9 cellular contexts compared by ENCODE assay signal in the genomic region with DNA sequence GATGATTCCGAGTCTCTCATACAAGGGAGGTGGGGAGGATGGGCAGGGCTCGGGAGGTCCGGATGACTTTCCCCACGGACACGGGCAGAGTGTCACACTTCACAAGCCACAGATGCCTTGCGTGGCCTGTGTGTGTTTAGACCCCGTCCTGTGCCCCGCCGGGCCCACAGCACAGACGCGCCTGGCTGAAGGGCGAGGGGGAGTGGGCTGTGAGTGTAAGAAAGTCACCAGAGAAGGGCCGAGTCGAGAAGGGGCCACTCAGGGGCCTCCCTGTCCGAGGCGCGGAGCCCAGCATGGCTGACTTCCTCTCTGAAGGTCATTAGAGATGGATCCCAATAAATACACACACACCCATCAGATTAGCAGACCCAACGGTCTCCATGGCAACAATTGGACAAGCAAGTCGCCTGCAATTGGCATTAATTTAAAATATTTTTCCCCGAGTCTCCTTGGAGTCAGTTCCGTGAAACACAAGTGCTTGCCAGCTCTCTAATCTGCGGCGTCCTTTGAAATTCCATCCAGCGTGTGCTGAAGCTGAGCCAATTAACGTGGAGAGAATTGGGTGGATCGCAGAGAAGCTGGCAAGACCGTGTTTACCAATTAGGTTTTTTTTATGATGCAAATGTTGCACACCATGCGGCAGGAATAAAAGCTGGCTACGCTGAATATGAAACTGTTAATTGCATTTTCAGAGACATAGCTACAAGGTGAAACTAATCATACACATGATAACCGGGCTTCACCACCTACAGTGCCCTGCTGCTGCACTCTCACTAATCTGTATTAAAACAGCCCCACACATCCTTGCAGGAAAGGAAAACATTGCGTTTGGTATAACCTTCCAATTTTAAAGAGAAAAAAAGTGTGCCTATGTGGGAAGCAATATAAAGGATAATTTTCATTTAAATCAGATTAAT.
A peak's percentile ranks its signal among the peaks of the same experiment; 100 is the strongest.
DNase-seq lines count a peak whose midpoint lies in the region; ATAC-seq and TF ChIP-seq lines count a peak whose summit lies in the region.
"Had no signal": no experiment of that assay in that cellular context is flagged by ENCODE, and none has a peak within 500 bp of the region (broad histone marks: within the 10 kb centered on the region; RNA-seq: fewer than 3 reads in every experiment).

No MANE protein-coding gene starts in this region.

- H3K9me3 ChIP-seq in suprapubic skin, result no peaks in the 10 kb centered on the region

- no peak for TF ChIP-seq EP300 in suprapubic skin (IDR thresholded peaks at IDR 0.05)

- peaks cover 8% of the 10 kb centered on the region for H3K27me3 Mint-ChIP-seq in WTC11 (ENCODE audit: low read depth)

- DNase-seq in NCI-H1694 treated with DMSO at 0.1 percent for 48 hours (lab: John Stamatoyannopoulos, UW) (peak; percentile 62), WTC11 (ENCODE audit: low spot score) (no peak), kidney tubule cell (ENCODE audit: low spot score) (peak; percentile 6), suprapubic skin (ENCODE audit: low spot score in 2 of 2) (peak; percentile 51 to 70), COLO829 (ENCODE audit: low spot score) (no peak), SHP77 (lab: John Stamatoyannopoulos, UW) (no peak)
- DNase-seq in stimulated activated naive CD4-positive, alpha-beta T cell (lab: John Stamatoyannopoulos, UW), result no peak
- DNase-seq: natural killer cell had no signal

- TF ChIP-seq CTCF in WTC11 (IDR thresholded peaks at IDR 0.05) (no peak), suprapubic skin (IDR thresholded peaks at IDR 0.05) (no peak)

- H3K27me3 ChIP-seq in suprapubic skin, result peaks cover 8% of the 10 kb centered on the region

- peaks cover 15% of the 10 kb centered on the region; the same call in 1 of the 2 replicates for H3K36me3 Mint-ChIP-seq in WTC11
- H3K36me3 Mint-ChIP-seq: activated naive CD4-positive, alpha-beta T cell treated with anti-CD3 and anti-CD28 coated beads, Interleukin-2, amount 50 U/mL, for 72 hours; natural killer cell had no signal

- H3K4me1 ChIP-seq in suprapubic skin, result peaks cover 21% of the 10 kb centered on the region

- CTCF ChIA-PET in WTC11 (lab: Charles Lee), result interaction anchor here (1.2 kb wide), 1 partner anchor 18 kb away, joined by 4 read pairs; no protein-coding TSS in a partner anchor

- no peak overlapping the region for H3K27ac ChIP-seq in suprapubic skin

- peaks cover 18% of the 10 kb centered on the region for H3K4me1 Mint-ChIP-seq in WTC11
- H3K4me1 Mint-ChIP-seq: natural killer cell had no signal

- H3K4me3 ChIP-seq in suprapubic skin, result peak overlapping the region; percentile 22

- H3K9me3 Mint-ChIP-seq in WTC11, result peaks cover 16% of the 10 kb centered on the region
- H3K9me3 Mint-ChIP-seq: activated naive CD4-positive, alpha-beta T cell treated with anti-CD3 and anti-CD28 coated beads, Interleukin-2, amount 50 U/mL, for 72 hours; natural killer cell had no signal

- no peak overlapping the region for H3K4me3 Mint-ChIP-seq in WTC11
- H3K4me3 Mint-ChIP-seq: natural killer cell had no signal

- no peaks in the 10 kb centered on the region for H3K36me3 ChIP-seq in suprapubic skin

- 30% methylated on average over 31 of the region's 31 CpGs for WGBS in suprapubic skin

- TF ChIP-seq POLR2A in suprapubic skin (IDR thresholded peaks at IDR 0.05), result no peak

- POLR2A ChIA-PET in WTC11 (lab: Charles Lee), result no interaction called here

- H3K27ac Mint-ChIP-seq in WTC11, result no peak overlapping the region
- H3K27ac Mint-ChIP-seq: activated naive CD4-positive, alpha-beta T cell treated with anti-CD3 and anti-CD28 coated beads, Interleukin-2, amount 50 U/mL, for 72 hours; natural killer cell had no signal

- peak; percentile 31; the same call in 1 of the 2 replicates for ATAC-seq in WTC11
- ATAC-seq: activated naive CD4-positive, alpha-beta T cell treated with anti-CD3 and anti-CD28 coated beads, Interleukin-2, amount 50 U/mL, for 72 hours; natural killer cell had no signal

TF ChIP-seq in WTC11, 78 proteins besides CTCF, POLR2A, EP300 and RAD21:
- no peak for TF ChIP-seq ZNF423 (CRISPR knock-in tag; IDR thresholded peaks at IDR 0.05)
- peak; percentile 73; the same call in 1 of the 2 replicates for TF ChIP-seq ZNF121 (CRISPR knock-in tag; IDR thresholded peaks at IDR 0.05)
- no peak for TF ChIP-seq NR1H2 (CRISPR knock-in tag; IDR thresholded peaks at IDR 0.05)
- no peak for TF ChIP-seq ZNF317 (CRISPR knock-in tag; IDR thresholded peaks at IDR 0.05; ENCODE audit: borderline replicate concordance, low read depth)
- no peak for TF ChIP-seq TEAD4 (CRISPR knock-in tag; IDR thresholded peaks at IDR 0.05)
- TF ChIP-seq, protein P1, sequence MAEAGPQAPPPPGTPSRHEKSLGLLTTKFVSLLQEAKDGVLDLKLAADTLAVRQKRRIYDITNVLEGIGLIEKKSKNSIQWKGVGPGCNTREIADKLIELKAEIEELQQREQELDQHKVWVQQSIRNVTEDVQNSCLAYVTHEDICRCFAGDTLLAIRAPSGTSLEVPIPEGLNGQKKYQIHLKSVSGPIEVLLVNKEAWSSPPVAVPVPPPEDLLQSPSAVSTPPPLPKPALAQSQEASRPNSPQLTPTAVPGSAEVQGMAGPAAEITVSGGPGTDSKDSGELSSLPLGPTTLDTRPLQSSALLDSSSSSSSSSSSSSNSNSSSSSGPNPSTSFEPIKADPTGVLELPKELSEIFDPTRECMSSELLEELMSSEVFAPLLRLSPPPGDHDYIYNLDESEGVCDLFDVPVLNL (CRISPR knock-in tag; IDR thresholded peaks at IDR 0.05; ENCODE audit: borderline replicate concordance, low read depth), result no peak

Comparison
In these comparisons a context has a peak if more than half of its experiments do, and no peak if none do; other contexts are left out.
1. DNase-seq: peak in NCI-H1694 treated with DMSO at 0.1 percent for 48 hours (single experiment), kidney tubule cell (single experiment) and suprapubic skin (2 of 2); none in WTC11 (single experiment), stimulated activated naive CD4-positive, alpha-beta T cell (0 of 6), COLO829 (single experiment) and SHP77 (0 of 2).